ENCODE assay signal across 7 cellular contexts in genomic region chr7:45399069-45399468, GRCh38.
"Had no signal": no experiment of that assay in that cellular context is flagged by ENCODE, and none has a peak within 500 bp of the region (broad histone marks: within the 10 kb centered on the region; RNA-seq: fewer than 3 reads in every experiment).

No MANE protein-coding gene starts in this region.

- H3K27ac Mint-ChIP-seq: H9 had no signal

- FAIRE-seq: HTR-8/SVneo, K562 had no signal

- ATAC-seq: K562 had no signal

- H3K4me3 Mint-ChIP-seq: H9 had no signal

- H3K4me3 ChIP-seq: K562 had no signal

- DNase-seq: GOT3, H9, HCEC 1CT, IMR-90, KG1 had no signal
